Comparison of ENCODE assay signal across 12 cellular contexts in the genomic region with DNA sequence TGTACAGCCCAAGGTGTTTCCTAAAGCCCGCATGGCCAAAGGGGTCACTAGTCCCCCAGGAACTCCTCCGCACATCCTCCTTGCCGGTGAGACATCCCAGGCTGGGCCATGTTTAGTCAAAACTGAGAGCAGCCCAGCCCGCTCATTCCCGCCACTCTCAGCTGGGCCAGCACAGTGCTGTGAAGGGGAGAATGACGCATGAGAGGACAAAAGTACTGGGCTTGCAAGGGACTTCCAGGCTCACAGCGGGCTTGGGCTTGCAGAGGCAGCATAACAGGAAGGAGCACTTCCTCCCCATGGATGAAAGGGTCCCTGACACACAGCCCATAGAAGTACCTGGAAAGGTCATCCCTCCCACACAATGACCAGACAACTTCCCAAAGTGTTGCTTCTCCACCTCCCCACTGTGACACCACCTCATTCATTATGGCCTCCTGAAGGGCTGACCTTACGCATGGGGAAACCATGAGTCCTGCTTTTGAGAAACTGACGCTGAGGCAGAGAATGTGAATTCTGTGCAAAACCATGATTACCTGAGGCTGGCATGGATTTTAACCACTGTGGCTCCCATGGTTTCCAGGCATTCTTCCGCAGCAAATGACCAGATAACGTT. TPM values are rescaled to one million over a fixed set of nuclear protein-coding genes. Genes with fewer than 3 reads are reported as not detected.
DNase-seq lines count a peak whose midpoint lies in the region; ATAC-seq, FAIRE-seq and TF ChIP-seq lines count a peak whose summit lies in the region.
"Had no signal": no experiment of that assay in that cellular context is flagged by ENCODE, and none has a peak within 500 bp of the region (broad histone marks: within the 10 kb centered on the region; RNA-seq: fewer than 3 reads in every experiment).

No MANE protein-coding gene starts in this region.

- H2BK120ac ChIP-seq in H1 (replicated peaks; ENCODE audit: low read depth, low read length), result no peak overlapping the region

- no peaks in the 10 kb centered on the region; the same call in 1 of the 2 replicates for H3K79me1 ChIP-seq in H1 (ENCODE audit: low read depth, low read length)

- H2AK5ac ChIP-seq in H1 (ENCODE audit: low read depth, low read length), result peak overlapping the region; percentile 61; the same call in 1 of the 2 replicates

- peaks cover 28% of the 10 kb centered on the region for H3K4me1 Mint-ChIP-seq in activated naive CD4-positive, alpha-beta T cell treated with anti-CD3 and anti-CD28 coated beads for 36 hours (ENCODE audit: low read depth)

- H3K27ac Mint-ChIP-seq in activated naive CD4-positive, alpha-beta T cell treated with anti-CD3 and anti-CD28 coated beads for 36 hours, result no peak overlapping the region

- no peaks in the 10 kb centered on the region for H3K36me3 ChIP-seq in H1 (ENCODE audit: control insufficient read depth in 2 of 4, insufficient read depth in 4 of 4, low read length in 3 of 4)
- no peaks in the 10 kb centered on the region for H3K36me3 ChIP-seq in lung (ENCODE audit: control insufficient read depth in 2 of 2, insufficient read depth in 2 of 2, low read length in 2 of 2)
- H3K36me3 ChIP-seq in uterus, result no peaks in the 10 kb centered on the region
- H3K36me3 ChIP-seq: suprapubic skin had no signal

- H4K20me1 ChIP-seq in H1 (replicated peaks in 1 of 2; ENCODE audit: control insufficient read depth in 1 of 2, insufficient read depth in 2 of 2, low read length in 2 of 2), result no peaks in the 10 kb centered on the region

- peak; percentile 64 for DNase-seq in activated naive CD4-positive, alpha-beta T cell treated with anti-CD3 and anti-CD28 coated beads for 36 hours
- DNase-seq in activated naive CD4-positive, alpha-beta T cell treated with Interleukin-2 at 50 U/mL for 16 hours, result no peak
- DNase-seq in H1 (ENCODE audit: low read depth in 1 of 2, low spot score in 2 of 2) (no peak), lung (ENCODE audit: low spot score) (no peak), uterus (no peak), putamen (ENCODE audit: low spot score) (no peak), NCI-H345 (lab: John Stamatoyannopoulos, UW) (no peak)
- DNase-seq: DMS79 treated with DMSO at 0.1 percent for 48 hours; stimulated activated CD4-positive, alpha-beta T cell treated with anti-CD3 and anti-CD28 coated beads, Interleukin-4, amount 100 ng/mL, for 24 hours had no signal

- H3K4me3 ChIP-seq in H1 (ENCODE audit: extremely low read depth in 1 of 4, insufficient read depth in 2 of 4, low read depth in 3 of 4, low read length in 4 of 4) (no peak overlapping the region), lung (no peak overlapping the region), uterus (no peak overlapping the region)
- H3K4me3 ChIP-seq: suprapubic skin had no signal

- CTCF ChIA-PET in activated naive CD4-positive, alpha-beta T cell treated with anti-CD3 and anti-CD28 coated beads for 36 hours (lab: Charles Lee), result no interaction called here
- CTCF ChIA-PET in H1 (lab: Charles Lee; ENCODE audit: partially characterized antibody), result interaction anchor here (0.8 to 1.2 kb wide), 3 partner anchors 24 to 79 kb away, joined by 3 to 5 read pairs (median 3); no protein-coding TSS in a partner anchor

- H2BK12ac ChIP-seq in H1 (ENCODE audit: low read depth, low read length), result no peak overlapping the region

- H3K27ac ChIP-seq in H1 (ENCODE audit: low read depth, low read length), result no peak overlapping the region
- peak overlapping the region; percentile 18 to 61 for H3K27ac ChIP-seq in lung (ENCODE audit: low read depth in 1 of 2, low read length in 1 of 2)
- H3K27ac ChIP-seq in uterus, result peak overlapping the region; percentile 13 to 35
- H3K27ac ChIP-seq: suprapubic skin had no signal

- no peak for TF ChIP-seq RAD21 in H1 (IDR thresholded peaks at IDR 0.05 in 1 of 2, conservative IDR thresholded peaks at IDR 0.05 in 1 of 2; ENCODE audit: low read depth in 2 of 2, low read length in 2 of 2)

- H3K79me2 ChIP-seq in H1 (ENCODE audit: control insufficient read depth in 1 of 2, insufficient read depth in 2 of 2, low read length in 2 of 2), result no peaks in the 10 kb centered on the region

- ATAC-seq in lung (ENCODE audit: insufficient read depth, low FRiP score) (no peak), GM18519 (IDR thresholded peaks at IDR 0.05; ENCODE audit: low FRiP score, unreplicated experiment) (no peak)

- H3K23ac ChIP-seq in H1 (ENCODE audit: insufficient read length), result no peak overlapping the region

- H3K4me2 ChIP-seq in H1 (ENCODE audit: insufficient read depth in 1 of 2, low read depth in 2 of 2, low read length in 2 of 2), result no peak overlapping the region

- H3K36me3 Mint-ChIP-seq in activated naive CD4-positive, alpha-beta T cell treated with anti-CD3 and anti-CD28 coated beads for 36 hours (ENCODE audit: low read depth), result no peaks in the 10 kb centered on the region

- H3K9me3 Mint-ChIP-seq in activated naive CD4-positive, alpha-beta T cell treated with anti-CD3 and anti-CD28 coated beads for 36 hours, result peaks cover under 1% of the 10 kb centered on the region

- no peak for TF ChIP-seq EP300 in H1 (IDR thresholded peaks at IDR 0.05; ENCODE audit: borderline replicate concordance in 1 of 2, low read depth in 2 of 2, low read length in 2 of 2)

- H3K4me3 Mint-ChIP-seq in activated naive CD4-positive, alpha-beta T cell treated with anti-CD3 and anti-CD28 coated beads for 36 hours, result no peak overlapping the region

- H4K91ac ChIP-seq in H1 (replicated peaks; ENCODE audit: insufficient read length, low read length), result no peak overlapping the region

- TF ChIP-seq POLR2A in H1 (IDR thresholded peaks at IDR 0.05; ENCODE audit: control extremely low read depth in 1 of 2, low read depth in 2 of 2, low read length in 2 of 2) (no peak), uterus (IDR thresholded peaks at IDR 0.05) (no peak)

- no peaks in the 10 kb centered on the region for H3K9me3 ChIP-seq in H1 (ENCODE audit: insufficient read depth in 2 of 2, low read depth in 1 of 2, low read length in 1 of 2)
- peaks cover 0 to 2% of the 10 kb centered on the region in 2 donors for H3K9me3 ChIP-seq in lung (ENCODE audit: control insufficient read depth in 2 of 2, insufficient read depth in 1 of 2, low read length in 1 of 2)
- no peaks in the 10 kb centered on the region for H3K9me3 ChIP-seq in uterus
- H3K9me3 ChIP-seq: suprapubic skin had no signal

- H3K23me2 ChIP-seq in H1 (ENCODE audit: low read depth, low read length), result no peaks in the 10 kb centered on the region; the same call in 1 of the 2 replicates

- H3K18ac ChIP-seq in H1 (ENCODE audit: extremely low read depth, low read length), result no peak overlapping the region

- H2AFZ ChIP-seq in H1 (ENCODE audit: low read length), result no peak overlapping the region

- TF ChIP-seq CTCF in H1 (IDR thresholded peaks at IDR 0.05; ENCODE audit: control extremely low read depth in 1 of 3, insufficient read depth in 1 of 3, low read depth in 1 of 3, low read length in 3 of 3), result no peak
- no peak for TF ChIP-seq CTCF in lung (IDR thresholded peaks at IDR 0.05; ENCODE audit: control extremely low read depth, extremely low read depth)
- TF ChIP-seq CTCF in uterus (IDR thresholded peaks at IDR 0.05), result no peak

- no peak overlapping the region for H4K8ac ChIP-seq in H1 (ENCODE audit: extremely low read depth, insufficient read depth, low read length)

- no peaks in the 10 kb centered on the region for H3K27me3 ChIP-seq in H1 (replicated peaks in 1 of 4; ENCODE audit: control insufficient read depth in 3 of 4, extremely low read depth in 1 of 4, insufficient read depth in 3 of 4, low read length in 3 of 4)
- no peaks in the 10 kb centered on the region for H3K27me3 ChIP-seq in lung (ENCODE audit: control insufficient read depth, insufficient read depth)
- no peaks in the 10 kb centered on the region for H3K27me3 ChIP-seq in uterus
- H3K27me3 ChIP-seq: suprapubic skin had no signal

- H2BK15ac ChIP-seq in H1 (ENCODE audit: low read length), result no peak overlapping the region

- no peak overlapping the region for H3K56ac ChIP-seq in H1 (replicated peaks; ENCODE audit: insufficient read length, low read depth, low read length)

- H3K4me1 ChIP-seq in H1 (replicated peaks in 1 of 4; ENCODE audit: control insufficient read depth in 3 of 4, insufficient read depth in 4 of 4, low read length in 3 of 4) (peaks cover 0 to 9% (median 1%) of the 10 kb centered on the region in 4 experiments; a peak in 4 of 7 replicates), lung (ENCODE audit: control insufficient read depth in 2 of 2, insufficient read depth in 2 of 2, low read length in 2 of 2) (peaks cover 0 to 14% of the 10 kb centered on the region in 2 donors), uterus (no peaks in the 10 kb centered on the region)

- H2BK5ac ChIP-seq in H1 (ENCODE audit: low read depth, low read length), result no peak overlapping the region

- H3K27me3 Mint-ChIP-seq in activated naive CD4-positive, alpha-beta T cell treated with anti-CD3 and anti-CD28 coated beads for 36 hours (ENCODE audit: low read depth), result no peaks in the 10 kb centered on the region

- H3K9ac ChIP-seq in H1 (replicated peaks in 1 of 4; ENCODE audit: extremely low read depth in 1 of 4, low read depth in 3 of 4, low read length in 3 of 4), result no peak overlapping the region

- no peak for FAIRE-seq in H1 (lab: Jason Lieb, UNC)
- FAIRE-seq: keratinocyte had no signal

- no peak overlapping the region for H2BK20ac ChIP-seq in H1 (ENCODE audit: low read length)

- no peak overlapping the region for H4K5ac ChIP-seq in H1 (ENCODE audit: insufficient read length, low read depth, low read length)

- POLR2A ChIA-PET in H1 (lab: Charles Lee; ENCODE audit: partially characterized antibody), result interaction anchor here (1.1 kb wide), 1 partner anchor 13 kb away, joined by 3 read pairs; no protein-coding TSS in a partner anchor

- 90% methylated on average over 11 of the region's 11 CpGs; no CpG with 5 or more reads in 1 of the 2 experiments for WGBS in H1 (ENCODE audit: extremely low coverage in 1 of 2, insufficient coverage in 1 of 2, insufficient read length in 1 of 2, insufficient replicate concordance in 2 of 2, low coverage in 1 of 2, low lambda C conversion rate in 2 of 2, missing lambda C conversion rate in 1 of 2), 2 experiments
- 54 to 67% methylated on average over 11 of the region's 11 CpGs for WGBS in lung, 2 donors

- intact Hi-C loops in activated naive CD4-positive, alpha-beta T cell treated with anti-CD3 and anti-CD28 coated beads for 36 hours (cut with micrococcal nuclease), result no loop called here
- intact Hi-C loops in uterus (cut with DNase I; ENCODE audit: low total_unique reads), result no loop called here

- no peak overlapping the region for H3K14ac ChIP-seq in H1 (ENCODE audit: insufficient read length)

- no peak overlapping the region for H3K4ac ChIP-seq in H1 (replicated peaks; ENCODE audit: insufficient read length, low read depth, low read length)

RNA-seq across cellular contexts. Expression of gene ETS1, which starts 19.1 kb away (rescaled TPM):
- 100 to 1,000 TPM; 336 to 338 TPM for total RNA-seq in activated naive CD4-positive, alpha-beta T cell treated with anti-CD3 and anti-CD28 coated beads for 36 hours
- 33.7 and 35.3 TPM in 2 replicates for total RNA-seq in H1 (2021; fragmentation: NEBNext Ultra II Directional; extraction: Animal tissue kit (Norgen Biotek cat#: 25700))
- 10.0 and 10.7 TPM in 2 replicates for polyA plus RNA-seq in H1 (2011; rRNA removed)
- 10.7 TPM for polyA plus RNA-seq in H1 (2011; cell fraction: cytosol; rRNA removed)
- 9.4 TPM for polyA plus RNA-seq in H1 (2011; cell fraction: nucleus; rRNA removed)
- polyA plus RNA-seq in H1 (2012, experiment 1 of 2), result 10.8 to 21.3 TPM (median 13.8 TPM) in 4 replicates
- polyA plus RNA-seq in H1 (2012, experiment 2 of 2), result 2.2 TPM
- polyA plus RNA-seq in H1 (2013, experiment 1 of 2), result 19.4 TPM
- 18.6 TPM for polyA plus RNA-seq in H1 (2013, experiment 2 of 2)
- 23.9 and 26.2 TPM in 2 replicates for polyA minus RNA-seq in H1 (2011; rRNA and poly(A)+ RNA removed)
- polyA minus RNA-seq in H1 (2011; cell fraction: cytosol; rRNA and poly(A)+ RNA removed), result 8.1 TPM
- 26.0 TPM for polyA minus RNA-seq in H1 (2011; cell fraction: nucleus; rRNA and poly(A)+ RNA removed)
- 100 to 1,000 TPM in 1 of 2 donors, 10 to 100 TPM in 1; 85.7 to 154 TPM for total RNA-seq in lung
- polyA plus RNA-seq in lung, result 10 to 100 TPM; 20.7 to 71.7 TPM
- 10 to 100 TPM; 24.1 to 80.9 (median 58.3) TPM for total RNA-seq in uterus
